Comparison of ENCODE assay signal across 23 cellular contexts in genomic region chr3:141065258-141065657, GRCh38. TPM values are rescaled to one million over a fixed set of nuclear protein-coding genes. Genes with fewer than 3 reads are reported as not detected.
"Had no signal": no experiment of that assay in that cellular context is flagged by ENCODE, and none has a peak within 500 bp of the region (broad histone marks: within the 10 kb centered on the region; RNA-seq: fewer than 3 reads in every experiment).

No MANE protein-coding gene starts in this region.

- H3K27me3 ChIP-seq: cardiac muscle cell, hepatocyte, transverse colon had no signal

- H3K27me3 Mint-ChIP-seq: natural killer cell treated with Interleukin-12 subunit alpha and Interleukin-12 subunit beta and Interleukin-15 and Interleukin-18, amount 100 ng/mL, for 72 hours had no signal

- H3K36me3 Mint-ChIP-seq: activated naive CD4-positive, alpha-beta T cell treated with anti-CD3 and anti-CD28 coated beads, Interleukin-2, amount 10 ng/mL, durations not matched to agents 7 days and 5 days; immature natural killer cell; natural killer cell treated with Interleukin-12 subunit alpha and Interleukin-12 subunit beta and Interleukin-15 and Interleukin-18, amount 100 ng/mL, for 72 hours; stimulated activated memory B cell treated with anti-CD40 and anti-IgM and Interleukin-4, amounts not matched to agents 10 μg/mL and 1 μg/mL and 100 μg/mL, for 72 hours; T-cell had no signal

- DNase-seq: activated CD4-positive, alpha-beta T cell treated with anti-CD3 and anti-CD28 coated beads, Interleukin-2, amount 50 U/mL, for 1 hour; activated CD4-positive, CD25-positive, alpha-beta regulatory T cell treated with anti-CD3 and anti-CD28 coated beads, Interleukin-2, amount 50 U/mL, for 72 hours; activated CD8-positive, alpha-beta T cell treated with anti-CD3 and anti-CD28 coated beads, Interleukin-2, amount 10 ng/mL, durations not matched to agents 7 days and 5 days; activated naive CD4-positive, alpha-beta T cell treated with anti-CD3 and anti-CD28 coated beads, Interleukin-2, amount 10 ng/mL, durations not matched to agents 7 days and 5 days; activated T-cell treated with anti-CD3 and anti-CD28 coated beads, Interleukin-2, amount 50 U/mL, for 48 hours; dermis blood vessel endothelial cell; effector memory CD4-positive, alpha-beta T cell; foreskin melanocyte; glutamatergic neuron; immature natural killer cell; occipital lobe; stimulated activated CD4-positive, alpha-beta T cell treated with anti-CD3 and anti-CD28 coated beads, Interleukin-15, amount 100 ng/mL, for 24 hours; stomach; T-cell; transverse colon; WERI-Rb-1 had no signal

- H3K4me3 ChIP-seq: cardiac muscle cell, hepatocyte, smooth muscle cell, stomach, transverse colon had no signal

- H3K36me3 ChIP-seq: stomach, transverse colon had no signal

- H3K79me2 ChIP-seq: hepatocyte had no signal

- ATAC-seq: activated CD8-positive, alpha-beta T cell treated with anti-CD3 and anti-CD28 coated beads, Interleukin-2, amount 10 ng/mL, durations not matched to agents 7 days and 5 days; esophagus mucosa; T-cell had no signal

- H3K27ac Mint-ChIP-seq: activated CD8-positive, alpha-beta T cell treated with anti-CD3 and anti-CD28 coated beads, Interleukin-2, amount 10 ng/mL, durations not matched to agents 7 days and 5 days; activated naive CD4-positive, alpha-beta T cell treated with anti-CD3 and anti-CD28 coated beads, Interleukin-2, amount 10 ng/mL, durations not matched to agents 7 days and 5 days; natural killer cell treated with Interleukin-12 subunit alpha and Interleukin-12 subunit beta and Interleukin-15 and Interleukin-18, amount 100 ng/mL, for 72 hours; stimulated activated memory B cell treated with anti-CD40 and anti-IgM and Interleukin-4, amounts not matched to agents 10 μg/mL and 1 μg/mL and 100 μg/mL, for 72 hours; T-cell had no signal

- H2AFZ ChIP-seq: hepatocyte had no signal

- H3K9me3 Mint-ChIP-seq: immature natural killer cell; natural killer cell treated with Interleukin-12 subunit alpha and Interleukin-12 subunit beta and Interleukin-15 and Interleukin-18, amount 100 ng/mL, for 72 hours; stimulated activated memory B cell treated with anti-CD40 and anti-IgM and Interleukin-4, amounts not matched to agents 10 μg/mL and 1 μg/mL and 100 μg/mL, for 72 hours had no signal

- H3K4me2 ChIP-seq: hepatocyte, smooth muscle cell had no signal

- H3K4me1 Mint-ChIP-seq: stimulated activated memory B cell treated with anti-CD40 and anti-IgM and Interleukin-4, amounts not matched to agents 10 μg/mL and 1 μg/mL and 100 μg/mL, for 72 hours had no signal

- H3K4me3 Mint-ChIP-seq: activated CD8-positive, alpha-beta T cell treated with anti-CD3 and anti-CD28 coated beads, Interleukin-2, amount 10 ng/mL, durations not matched to agents 7 days and 5 days; activated naive CD4-positive, alpha-beta T cell treated with anti-CD3 and anti-CD28 coated beads, Interleukin-2, amount 10 ng/mL, durations not matched to agents 7 days and 5 days; immature natural killer cell; natural killer cell treated with Interleukin-12 subunit alpha and Interleukin-12 subunit beta and Interleukin-15 and Interleukin-18, amount 100 ng/mL, for 72 hours; stimulated activated memory B cell treated with anti-CD40 and anti-IgM and Interleukin-4, amounts not matched to agents 10 μg/mL and 1 μg/mL and 100 μg/mL, for 72 hours; T-cell had no signal

- H3K9me3 ChIP-seq: stomach, transverse colon had no signal

- H3K4me1 ChIP-seq: stomach, transverse colon had no signal

- H3K27ac ChIP-seq: hepatocyte, stomach, transverse colon, WERI-Rb-1 had no signal

RNA-seq across cellular contexts. Expression of gene SPSB4, which starts 14.1 kb away (rescaled TPM):
- total RNA-seq: activated CD8-positive, alpha-beta T cell treated with anti-CD3 and anti-CD28 coated beads, Interleukin-2, amount 10 ng/mL, durations not matched to agents 7 days and 5 days; dermis blood vessel endothelial cell; esophagus mucosa; natural killer cell treated with Interleukin-12 subunit alpha and Interleukin-12 subunit beta and Interleukin-15 and Interleukin-18, amount 100 ng/mL, for 72 hours; renal cortical epithelial cell; T-cell had no signal
